Comparison of ENCODE assay signal across 26 cellular contexts in the genomic region with DNA sequence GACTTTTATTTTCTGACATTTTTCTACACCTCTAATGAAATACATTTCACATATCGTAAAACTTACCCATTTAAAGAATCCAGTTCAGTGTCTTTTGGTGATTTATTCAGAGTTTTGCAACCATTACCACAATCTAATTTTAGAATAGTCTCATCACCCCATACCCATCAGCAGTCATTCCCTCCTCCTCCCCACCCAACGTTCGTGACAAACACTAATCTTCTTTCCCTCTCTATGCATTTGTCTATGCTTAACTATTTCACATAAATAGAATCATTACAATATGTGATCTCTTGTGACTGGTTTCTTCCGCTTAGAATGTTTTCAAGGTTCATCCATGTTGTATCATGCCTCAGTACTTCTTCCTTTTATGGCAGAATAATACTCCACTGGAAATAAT. TPM values are rescaled to one million over a fixed set of nuclear protein-coding genes. Genes with fewer than 3 reads are reported as not detected.
A peak's percentile ranks its signal among the peaks of the same experiment; 100 is the strongest.
DNase-seq lines count a peak whose midpoint lies in the region; TF ChIP-seq lines count a peak whose summit lies in the region.
"Had no signal": no experiment of that assay in that cellular context is flagged by ENCODE, and none has a peak within 500 bp of the region (broad histone marks: within the 10 kb centered on the region; RNA-seq: fewer than 3 reads in every experiment).

No MANE protein-coding gene starts in this region.

- H3K27me3 ChIP-seq in esophagus muscularis mucosa, result no peaks in the 10 kb centered on the region
- H3K27me3 ChIP-seq: right atrium auricular region, transverse colon had no signal

- H3K27me3 Mint-ChIP-seq in activated naive CD8-positive, alpha-beta T cell treated with anti-CD3 and anti-CD28 coated beads for 36 hours, result peaks cover 56% of the 10 kb centered on the region
- peaks cover 44% of the 10 kb centered on the region for H3K27me3 Mint-ChIP-seq in activated T-helper 1 cell treated with anti-CD3 and anti-CD28 coated beads, Interleukin-12 subunit alpha, Interleukin-12 subunit beta, Interleukin-2, Interleukin-4 antibody, amounts not matched to agents 30 ng/mL and 10 ng/mL and 1 ng/mL, durations not matched to agents 14 hours and 24 hours and 36 hours (ENCODE audit: insufficient read depth)

- H3K9me3 Mint-ChIP-seq in activated naive CD8-positive, alpha-beta T cell treated with anti-CD3 and anti-CD28 coated beads for 36 hours, result peaks cover 5% of the 10 kb centered on the region
- H3K9me3 Mint-ChIP-seq in activated T-helper 1 cell treated with anti-CD3 and anti-CD28 coated beads, Interleukin-12 subunit alpha, Interleukin-12 subunit beta, Interleukin-2, Interleukin-4 antibody, amounts not matched to agents 30 ng/mL and 10 ng/mL and 1 ng/mL, durations not matched to agents 14 hours and 24 hours and 36 hours, result peaks cover 11% of the 10 kb centered on the region

- H3K4me3 ChIP-seq in AG09309 (ENCODE audit: control insufficient read depth, low read depth, low read length) (no peak overlapping the region), fibroblast of villous mesenchyme (ENCODE audit: low read depth, low read length) (no peak overlapping the region), esophagus muscularis mucosa (no peak overlapping the region)
- H3K4me3 ChIP-seq: A549, coronary artery, heart left ventricle, lung, right atrium auricular region, transverse colon had no signal

- H3K9me3 ChIP-seq in esophagus muscularis mucosa, result no peaks in the 10 kb centered on the region
- H3K9me3 ChIP-seq: A549, right atrium auricular region, transverse colon had no signal

- H3K4me1 ChIP-seq in esophagus muscularis mucosa, result no peaks in the 10 kb centered on the region
- H3K4me1 ChIP-seq: A549, foreskin keratinocyte, right atrium auricular region had no signal

- TF ChIP-seq CTCF in AG09309 (IDR thresholded peaks at IDR 0.05; ENCODE audit: control insufficient read depth, insufficient read depth, low read depth, low read length, missing control alignments) (no peak), fibroblast of villous mesenchyme (IDR thresholded peaks at IDR 0.05; ENCODE audit: insufficient read depth, low read depth, low read length) (no peak), esophagus muscularis mucosa (IDR thresholded peaks at IDR 0.05) (no peak)

- H3K27ac ChIP-seq in esophagus muscularis mucosa (replicated peaks in 1 of 4), result no peak overlapping the region
- H3K27ac ChIP-seq: A549, C4-2B, coronary artery, foreskin keratinocyte, heart left ventricle, right atrium auricular region, transverse colon had no signal

- no peaks in the 10 kb centered on the region for H3K36me3 ChIP-seq in esophagus muscularis mucosa
- H3K36me3 ChIP-seq: heart left ventricle, right atrium auricular region, transverse colon had no signal

- TF ChIP-seq EP300 in esophagus muscularis mucosa (IDR thresholded peaks at IDR 0.05), result no peak

- no peak for TF ChIP-seq POLR2A in esophagus muscularis mucosa (IDR thresholded peaks at IDR 0.05; ENCODE audit: low read depth)

- H3K36me3 Mint-ChIP-seq in activated naive CD8-positive, alpha-beta T cell treated with anti-CD3 and anti-CD28 coated beads for 36 hours, result peaks cover 2% of the 10 kb centered on the region
- peaks cover 5% of the 10 kb centered on the region for H3K36me3 Mint-ChIP-seq in activated T-helper 1 cell treated with anti-CD3 and anti-CD28 coated beads, Interleukin-12 subunit alpha, Interleukin-12 subunit beta, Interleukin-2, Interleukin-4 antibody, amounts not matched to agents 30 ng/mL and 10 ng/mL and 1 ng/mL, durations not matched to agents 14 hours and 24 hours and 36 hours (ENCODE audit: low read depth)
- H3K36me3 Mint-ChIP-seq: activated naive CD8-positive, alpha-beta T cell had no signal

- 84% methylated on average over 4 of the region's 4 CpGs for WGBS in esophagus muscularis mucosa

- H3K27ac Mint-ChIP-seq in activated naive CD8-positive, alpha-beta T cell treated with anti-CD3 and anti-CD28 coated beads for 36 hours, result no peak overlapping the region
- no peak overlapping the region for H3K27ac Mint-ChIP-seq in activated T-helper 1 cell treated with anti-CD3 and anti-CD28 coated beads, Interleukin-12 subunit alpha, Interleukin-12 subunit beta, Interleukin-2, Interleukin-4 antibody, amounts not matched to agents 30 ng/mL and 10 ng/mL and 1 ng/mL, durations not matched to agents 14 hours and 24 hours and 36 hours
- H3K27ac Mint-ChIP-seq: activated naive CD8-positive, alpha-beta T cell; activated T-helper 17 cell treated with anti-CD3 and anti-CD28 coated beads, Interleukin-2, amount 50 U/mL, for 72 hours had no signal

- H3K4me3 Mint-ChIP-seq in activated naive CD8-positive, alpha-beta T cell treated with anti-CD3 and anti-CD28 coated beads for 36 hours, result no peak overlapping the region
- H3K4me3 Mint-ChIP-seq in activated T-helper 1 cell treated with anti-CD3 and anti-CD28 coated beads, Interleukin-12 subunit alpha, Interleukin-12 subunit beta, Interleukin-2, Interleukin-4 antibody, amounts not matched to agents 30 ng/mL and 10 ng/mL and 1 ng/mL, durations not matched to agents 14 hours and 24 hours and 36 hours, result no peak overlapping the region
- H3K4me3 Mint-ChIP-seq: activated naive CD8-positive, alpha-beta T cell; activated T-helper 17 cell treated with anti-CD3 and anti-CD28 coated beads, Interleukin-2, amount 50 U/mL, for 72 hours had no signal

- DNase-seq in AG09309 (ENCODE audit: low read depth) (peak; percentile 62), Kasumi-1 (lab: John Stamatoyannopoulos, UW) (peak; percentile 30 to 46), OCI-M1 (lab: John Stamatoyannopoulos, UW) (peak; percentile 30), fibroblast of villous mesenchyme (ENCODE audit: low read depth) (peak; percentile 18), esophagus muscularis mucosa (ENCODE audit: extremely low spot score) (no peak), NCI-H146 (lab: John Stamatoyannopoulos, UW) (no peak)
- DNase-seq in activated naive CD8-positive, alpha-beta T cell treated with anti-CD3 and anti-CD28 coated beads for 36 hours, result no peak
- DNase-seq in activated T-helper 1 cell treated with anti-CD3 and anti-CD28 coated beads, Interleukin-12 subunit alpha, Interleukin-12 subunit beta, Interleukin-2, Interleukin-4 antibody, amounts not matched to agents 30 ng/mL and 10 ng/mL and 1 ng/mL, durations not matched to agents 14 hours and 24 hours and 36 hours (ENCODE audit: low spot score), result no peak
- DNase-seq: activated CD4-positive, alpha-beta T cell treated with anti-CD3 and anti-CD28 coated beads, Interleukin-2, amount 50 U/mL, for 48 hours; DND-41; effector memory CD4-positive, alpha-beta T cell; heart left ventricle; NCI-H1417; NCI-H446 treated with DMSO at 0.1 percent for 48 hours; stimulated activated CD4-positive, alpha-beta T cell treated with anti-CD3 and anti-CD28 coated beads, Interleukin-2, amount 100 ng/mL, for 24 hours; T-helper 1 cell; transverse colon had no signal

- H3K4me1 Mint-ChIP-seq in activated naive CD8-positive, alpha-beta T cell treated with anti-CD3 and anti-CD28 coated beads for 36 hours, result peaks cover 19% of the 10 kb centered on the region
- peaks cover 27% of the 10 kb centered on the region for H3K4me1 Mint-ChIP-seq in activated T-helper 1 cell treated with anti-CD3 and anti-CD28 coated beads, Interleukin-12 subunit alpha, Interleukin-12 subunit beta, Interleukin-2, Interleukin-4 antibody, amounts not matched to agents 30 ng/mL and 10 ng/mL and 1 ng/mL, durations not matched to agents 14 hours and 24 hours and 36 hours (ENCODE audit: low read depth)
- H3K4me1 Mint-ChIP-seq: neural crest cell had no signal

- intact Hi-C loops in activated T-helper 1 cell treated with anti-CD3 and anti-CD28 coated beads, Interleukin-12 subunit alpha, Interleukin-12 subunit beta, Interleukin-2, Interleukin-4 antibody, amounts not matched to agents 30 ng/mL and 10 ng/mL and 1 ng/mL, durations not matched to agents 14 hours and 24 hours and 36 hours (cut with micrococcal nuclease), result loop anchor here (5.0 kb wide), 3 partner anchors 127 to 237 kb away; no protein-coding TSS in a partner anchor
- intact Hi-C loops in esophagus muscularis mucosa (cut with DNase I), result no loop called here

RNA-seq across cellular contexts. Expression of a gene that starts 9.5 kb away (rescaled TPM):
- total RNA-seq in fibroblast of villous mesenchyme (23.3 and 27.4 TPM in 2 replicates), esophagus muscularis mucosa (10 to 100 TPM; 35.6 to 42.6 (median 36.9) TPM)
- total RNA-seq in activated naive CD8-positive, alpha-beta T cell treated with anti-CD3 and anti-CD28 coated beads for 36 hours, result 1 to 10 TPM; 1.0 to 1.9 TPM
- total RNA-seq in activated T-helper 1 cell treated with anti-CD3 and anti-CD28 coated beads, Interleukin-12 subunit alpha, Interleukin-12 subunit beta, Interleukin-2, Interleukin-4 antibody, amounts not matched to agents 30 ng/mL and 10 ng/mL and 1 ng/mL, durations not matched to agents 14 hours and 24 hours and 36 hours, result 2.4 and 2.7 TPM in 2 replicates

Comparison
In these comparisons a context has a peak if more than half of its experiments do, and no peak if none do; other contexts are left out.
1. DNase-seq: peak in AG09309 (single experiment), Kasumi-1 (2 of 2), OCI-M1 (single experiment) and fibroblast of villous mesenchyme (single experiment); none in activated naive CD8-positive, alpha-beta T cell treated with anti-CD3 and anti-CD28 coated beads for 36 hours (single experiment), activated T-helper 1 cell treated with anti-CD3 and anti-CD28 coated beads, Interleukin-12 subunit alpha, Interleukin-12 subunit beta, Interleukin-2, Interleukin-4 antibody, amounts not matched to agents 30 ng/mL and 10 ng/mL and 1 ng/mL, durations not matched to agents 14 hours and 24 hours and 36 hours (single experiment), esophagus muscularis mucosa (single experiment) and NCI-H146 (single experiment).